In the genomic region with DNA sequence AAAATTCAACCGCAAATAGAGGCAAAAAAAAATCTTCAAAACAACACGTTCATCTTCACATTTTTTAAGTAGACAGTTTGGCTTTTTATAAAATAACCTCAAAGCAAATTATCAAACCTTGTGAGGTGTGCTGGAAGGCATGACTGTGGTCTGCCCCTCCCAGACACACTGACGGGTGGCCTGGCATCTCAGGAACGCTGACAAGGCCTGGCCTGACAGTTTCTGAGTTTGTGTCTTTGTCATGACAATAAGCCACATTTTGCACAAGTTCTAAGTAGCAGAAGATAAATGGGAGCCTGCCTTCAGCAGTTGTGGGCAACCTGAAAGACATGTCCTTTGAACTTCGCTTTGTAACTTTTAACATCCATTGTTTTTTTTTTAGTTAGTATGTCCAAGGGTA, we compare ENCODE assay signal across 15 cellular contexts. TPM values are rescaled to one million over a fixed set of nuclear protein-coding genes. Genes with fewer than 3 reads are reported as not detected.
"Had no signal": no experiment of that assay in that cellular context is flagged by ENCODE, and none has a peak within 500 bp of the region (broad histone marks: within the 10 kb centered on the region; RNA-seq: fewer than 3 reads in every experiment).

No MANE protein-coding gene starts in this region.

- H3K9ac ChIP-seq: parathyroid adenoma had no signal

- H3K4me1 ChIP-seq: parathyroid adenoma, thyroid gland, vagina had no signal

- ATAC-seq: activated T-cell treated with anti-CD3 and anti-CD28 coated beads, Interleukin-2, amount 50 U/mL, for 4 hours; effector memory CD8-positive, alpha-beta T cell; esophagus mucosa; left ventricle myocardium superior had no signal

- H3K36me3 ChIP-seq: brain microvascular endothelial cell, thyroid gland, vagina had no signal

- H3K4me3 ChIP-seq: skin epidermis, thyroid gland, vagina had no signal

- H3K9me3 ChIP-seq: thyroid gland, vagina had no signal

- DNase-seq: activated CD4-positive, alpha-beta memory T cell treated with anti-CD3 and anti-CD28 coated beads for 36 hours; activated effector memory CD4-positive, alpha-beta T cell treated with anti-CD3 and anti-CD28 coated beads, Interleukin-2, amount 50 U/mL, for 16 hours; activated T-cell treated with anti-CD3 and anti-CD28 coated beads, Interleukin-2, amount 50 U/mL, for 4 hours; amygdala; brain microvascular endothelial cell; effector memory CD8-positive, alpha-beta T cell; glutamatergic neuron; left ventricle myocardium superior had no signal

- H3K27me3 ChIP-seq: brain microvascular endothelial cell, thyroid gland, vagina had no signal

RNA-seq across cellular contexts. Expression of gene SOX21, which starts 38.5 kb away (rescaled TPM):
- total RNA-seq: activated CD4-positive, alpha-beta memory T cell treated with anti-CD3 and anti-CD28 coated beads for 36 hours; activated T-cell treated with anti-CD3 and anti-CD28 coated beads, Interleukin-2, amount 50 U/mL, for 4 hours; left ventricle myocardium superior; mesenteric fat pad; renal cortical epithelial cell had no signal
